In genomic region chr16:57757326-57757786, GRCh38 we compare ENCODE assay signal across 1 cellular context.
A peak's percentile ranks its signal among the peaks of the same experiment; 100 is the strongest.
TF ChIP-seq lines count a peak whose summit lies in the region.

No MANE protein-coding gene starts in this region.

TF ChIP-seq in GM12878, 131 proteins besides CTCF, POLR2A, EP300 and RAD21 (continued from another document):
- TF ChIP-seq ZNF687 (IDR thresholded peaks at IDR 0.05) (no peak), CBFB (IDR thresholded peaks at IDR 0.05; ENCODE audit: low read depth) (no peak), TCF12 (IDR thresholded peaks at IDR 0.05; ENCODE audit: low read depth, low read length) (no peak), JUNB (IDR thresholded peaks at IDR 0.05) (no peak), STAT1 (conservative IDR thresholded peaks at IDR 0.05) (no peak), LARP7 (IDR thresholded peaks at IDR 0.05) (0 out of 2 replicates have a peak, but pooled peaks have one; percentile 7), NBN (IDR thresholded peaks at IDR 0.05) (no peak), ZSCAN29 (IDR thresholded peaks at IDR 0.05) (no peak), ZZZ3 (IDR thresholded peaks at IDR 0.05; ENCODE audit: control insufficient read depth, insufficient read length, low read depth) (no peak), SMC3 (IDR thresholded peaks at IDR 0.05; ENCODE audit: borderline replicate concordance, low read length) (peak; percentile 83), IKZF1 (conservative IDR thresholded peaks at IDR 0.05) (0 out of 2 replicates have a peak, but pooled peaks have one; percentile 12), POLR2AphosphoS2 (IDR thresholded peaks at IDR 0.05; ENCODE audit: low read depth, low read length) (no peak)
TF ChIP-seq in GM12878: peak in this region for 11.
